ENCODE assay signal across 19 cellular contexts in the genomic region with DNA sequence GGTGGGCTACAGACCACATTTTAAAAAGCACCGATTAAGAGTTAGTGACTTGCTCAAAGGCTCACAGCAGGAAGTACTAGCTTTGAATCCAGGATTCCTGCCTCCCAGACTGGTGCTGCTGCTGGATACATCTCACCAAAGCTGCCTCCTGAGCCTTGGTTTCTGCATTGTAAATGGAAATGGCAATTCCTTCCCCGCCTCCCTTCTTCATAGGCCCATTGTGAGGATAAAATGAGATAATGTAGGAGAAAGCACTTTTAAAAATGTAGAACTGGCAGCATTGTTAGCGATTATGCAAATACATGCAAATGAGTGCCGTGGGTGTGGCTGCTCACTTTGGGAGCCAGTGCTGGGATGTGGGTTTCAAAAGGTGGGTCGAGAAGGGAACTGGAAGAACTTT. TPM values are rescaled to one million over a fixed set of nuclear protein-coding genes. Genes with fewer than 3 reads are reported as not detected.
A peak's percentile ranks its signal among the peaks of the same experiment; 100 is the strongest.
DNase-seq lines count a peak whose midpoint lies in the region; ATAC-seq and TF ChIP-seq lines count a peak whose summit lies in the region.
"Had no signal": no experiment of that assay in that cellular context is flagged by ENCODE, and none has a peak within 500 bp of the region (broad histone marks: within the 10 kb centered on the region; RNA-seq: fewer than 3 reads in every experiment).

No MANE protein-coding gene starts in this region.

- H3F3A ChIP-seq in GM23338 (replicated peaks; ENCODE audit: low read depth) = peaks cover 12% of the 10 kb centered on the region; the same call in 1 of the 2 replicates
- H3F3A ChIP-seq in PC-3 (ENCODE audit: low read length, unreplicated experiment) = no peaks in the 10 kb centered on the region

- H3K56ac ChIP-seq in mesendoderm (ENCODE audit: low read length) = peak overlapping the region; percentile 62

- H4K8ac ChIP-seq in mesendoderm (ENCODE audit: low read depth, low read length) = no peak overlapping the region

- no peak overlapping the region for H3K27ac Mint-ChIP-seq in GM23338
- H3K27ac Mint-ChIP-seq: CD8-positive, alpha-beta T cell had no signal

- peak; percentile 86 for DNase-seq in GM23338 (ENCODE audit: low spot score)
- DNase-seq in SK-N-MC (ENCODE audit: low read depth, low spot score) = no peak
- DNase-seq in iPS DF 19.7 (ENCODE audit: low read depth, low spot score) = peak; percentile 70
- DNase-seq in mesendoderm = peak; percentile 65
- no peak for DNase-seq in MV-4-11 (lab: John Stamatoyannopoulos, UW)
- DNase-seq in DMS53 treated with DMSO at 0.1 percent for 48 hours (lab: John Stamatoyannopoulos, UW; ENCODE audit: unreplicated experiment) = no peak
- DNase-seq in PC-3 = no peak
- DNase-seq: CD8-positive, alpha-beta T cell; DMS79 treated with DMSO at 0.1 percent for 48 hours; GM23248; NCI-H1417 treated with DMSO at 0.1 percent for 48 hours; NCI-H187 treated with DMSO at 0.1 percent for 48 hours; NCI-H226; NCI-H524; SJCRH30 had no signal

- H3K4me3 ChIP-seq in GM23338 (peak overlapping the region; percentile 9; the same call in 1 of the 2 replicates), SK-N-MC (no peak overlapping the region), mesendoderm (ENCODE audit: low read length) (no peak overlapping the region), PC-3 (ENCODE audit: low read length) (no peak overlapping the region)
- H3K4me3 ChIP-seq: BLaER1, GM23248, SJCRH30 had no signal

- ATAC-seq in GM23338 (peak; percentile 55), HG03565 (IDR thresholded peaks at IDR 0.05; ENCODE audit: unreplicated experiment) (no peak), PC-3 (no peak)
- ATAC-seq: CD8-positive, alpha-beta T cell; Panc1 had no signal

- POLR2A ChIA-PET in PC-3 (lab: Charles Lee; ENCODE audit: unreplicated experiment) = no interaction called here

- intact Hi-C loops in PC-3 (cut with micrococcal nuclease) = no loop called here

- no peak overlapping the region for H3K23ac ChIP-seq in mesendoderm (ENCODE audit: low read length)

- H4K20me1 ChIP-seq in GM23338 (replicated peaks; ENCODE audit: insufficient read depth) (peaks cover 8% of the 10 kb centered on the region; the same call in 1 of the 2 replicates), PC-3 (ENCODE audit: low read length) (no peaks in the 10 kb centered on the region)
- H4K20me1 ChIP-seq: BLaER1 had no signal

- H3K9me2 ChIP-seq in GM23338 (ENCODE audit: insufficient read depth) = no peaks in the 10 kb centered on the region
- H3K9me2 ChIP-seq in PC-3 (replicated peaks; ENCODE audit: low read length) = no peaks in the 10 kb centered on the region

- H3K4me1 Mint-ChIP-seq in GM23338 = peaks cover 46% of the 10 kb centered on the region

- H3K27ac ChIP-seq in GM23338 (ENCODE audit: low read depth) (no peak overlapping the region), SK-N-MC (peak overlapping the region; percentile 10; the same call in 1 of the 2 replicates), mesendoderm (ENCODE audit: low read depth, low read length) (no peak overlapping the region), PC-3 (ENCODE audit: low read length) (no peak overlapping the region)
- H3K27ac ChIP-seq: BLaER1, GM23248, KMS-11, SJCRH30 had no signal

- H2BK15ac ChIP-seq in mesendoderm (replicated peaks; ENCODE audit: low read depth) = no peak overlapping the region

- no peak overlapping the region for H2BK120ac ChIP-seq in mesendoderm (ENCODE audit: low read depth, low read length)

- H3K9me3 ChIP-seq in SK-N-MC (ENCODE audit: low read depth, low read length) = no peaks in the 10 kb centered on the region
- no peaks in the 10 kb centered on the region for H3K9me3 ChIP-seq in PC-3 (ENCODE audit: low read length)
- H3K9me3 ChIP-seq: BLaER1, SJCRH30 had no signal

- H3K79me1 ChIP-seq in mesendoderm (ENCODE audit: low read length) = no peaks in the 10 kb centered on the region

- CTCF ChIA-PET in PC-3 (lab: Charles Lee) = no interaction called here

- BruUV-seq in PC-3 (replicated peaks; lab: Mats Ljungman, UMichigan) = no TSS peak

- no CpG with 5 or more reads among the region's 5 CpGs for WGBS in mesendoderm (ENCODE audit: extremely low coverage, insufficient coverage, low lambda C conversion rate)

- H2AFZ ChIP-seq in GM23338 = no peak overlapping the region
- H2AFZ ChIP-seq in PC-3 (ENCODE audit: low read length) = no peak overlapping the region
- H2AFZ ChIP-seq: GM23248 had no signal

- no peaks in the 10 kb centered on the region for H3K79me2 ChIP-seq in GM23338 (replicated peaks; ENCODE audit: insufficient read depth)
- H3K79me2 ChIP-seq in mesendoderm (ENCODE audit: control insufficient read depth, insufficient read depth, low read length) = no peaks in the 10 kb centered on the region
- no peaks in the 10 kb centered on the region for H3K79me2 ChIP-seq in PC-3 (ENCODE audit: low read length)

- H2AK5ac ChIP-seq in mesendoderm (ENCODE audit: low read length) = no peak overlapping the region

- peaks cover 53% of the 10 kb centered on the region for H3K27me3 Mint-ChIP-seq in GM23338 (ENCODE audit: insufficient read depth, low read depth, poor library complexity)

- H3K4ac ChIP-seq in mesendoderm (ENCODE audit: low read depth, low read length) = no peak overlapping the region

- no peak overlapping the region for H2BK5ac ChIP-seq in mesendoderm (ENCODE audit: low read length)

- H3K27me3 ChIP-seq in GM23338 (ENCODE audit: insufficient read depth) (peaks cover 66% of the 10 kb centered on the region), mesendoderm (ENCODE audit: insufficient read depth, low read length, poor library complexity) (peaks cover 2% of the 10 kb centered on the region), PC-3 (ENCODE audit: low read length) (peaks cover 69% of the 10 kb centered on the region)
- H3K27me3 ChIP-seq: BLaER1 had no signal

- H3K9me3 Mint-ChIP-seq in GM23338 = no peaks in the 10 kb centered on the region
- H3K9me3 Mint-ChIP-seq: CD8-positive, alpha-beta T cell had no signal

- H3K4me2 ChIP-seq in GM23338 = peak overlapping the region; percentile 65
- H3K4me2 ChIP-seq in mesendoderm (ENCODE audit: low read length) = no peak overlapping the region
- no peak overlapping the region for H3K4me2 ChIP-seq in PC-3 (ENCODE audit: low read length)
- H3K4me2 ChIP-seq: BLaER1, KMS-11 had no signal

- H3K36me3 Mint-ChIP-seq in GM23338 (ENCODE audit: low read depth) = no peaks in the 10 kb centered on the region; the same call in 2 of the 3 replicates
- H3K36me3 Mint-ChIP-seq: CD8-positive, alpha-beta T cell had no signal

- no peak overlapping the region for H3K18ac ChIP-seq in mesendoderm (ENCODE audit: low read length)

- TF ChIP-seq CTCF in GM23338 (conservative IDR thresholded peaks at IDR 0.05; ENCODE audit: low read depth in 2 of 2) = no peak
- TF ChIP-seq CTCF in PC-3 (conservative IDR thresholded peaks at IDR 0.05; ENCODE audit: low read depth, low read length) = no peak

- peaks cover 34% of the 10 kb centered on the region for H3K4me1 ChIP-seq in GM23338 (ENCODE audit: insufficient read depth)
- H3K4me1 ChIP-seq in mesendoderm (ENCODE audit: control insufficient read depth, low read depth, low read length) = peaks cover 18% of the 10 kb centered on the region
- H3K4me1 ChIP-seq in PC-3 (ENCODE audit: insufficient read depth, low read length) = no peaks in the 10 kb centered on the region
- H3K4me1 ChIP-seq: SJCRH30 had no signal

- H3K36me3 ChIP-seq in GM23338 (ENCODE audit: insufficient read depth) (no peaks in the 10 kb centered on the region), SK-N-MC (ENCODE audit: insufficient read depth, low read length) (peaks cover 19% of the 10 kb centered on the region), mesendoderm (ENCODE audit: control insufficient read depth, insufficient read depth, low read length) (no peaks in the 10 kb centered on the region), PC-3 (ENCODE audit: low read depth, low read length) (no peaks in the 10 kb centered on the region)
- H3K36me3 ChIP-seq: SJCRH30 had no signal

- H4K5ac ChIP-seq in mesendoderm (ENCODE audit: low read length) = no peak overlapping the region

- H3K4me3 Mint-ChIP-seq in GM23338 = peak overlapping the region; percentile 44
- H3K4me3 Mint-ChIP-seq: CD8-positive, alpha-beta T cell had no signal

- no peak overlapping the region for H3K9ac ChIP-seq in SK-N-MC (ENCODE audit: insufficient read length)
- no peak overlapping the region for H3K9ac ChIP-seq in mesendoderm (ENCODE audit: low read length)
- no peak overlapping the region for H3K9ac ChIP-seq in PC-3 (ENCODE audit: low read length)
- H3K9ac ChIP-seq: BLaER1, GM23248, KMS-11 had no signal

TF ChIP-seq in GM23338, 12 proteins besides CTCF, POLR2A, EP300 and RAD21 (continues in another document):
- TF ChIP-seq, protein P1, sequence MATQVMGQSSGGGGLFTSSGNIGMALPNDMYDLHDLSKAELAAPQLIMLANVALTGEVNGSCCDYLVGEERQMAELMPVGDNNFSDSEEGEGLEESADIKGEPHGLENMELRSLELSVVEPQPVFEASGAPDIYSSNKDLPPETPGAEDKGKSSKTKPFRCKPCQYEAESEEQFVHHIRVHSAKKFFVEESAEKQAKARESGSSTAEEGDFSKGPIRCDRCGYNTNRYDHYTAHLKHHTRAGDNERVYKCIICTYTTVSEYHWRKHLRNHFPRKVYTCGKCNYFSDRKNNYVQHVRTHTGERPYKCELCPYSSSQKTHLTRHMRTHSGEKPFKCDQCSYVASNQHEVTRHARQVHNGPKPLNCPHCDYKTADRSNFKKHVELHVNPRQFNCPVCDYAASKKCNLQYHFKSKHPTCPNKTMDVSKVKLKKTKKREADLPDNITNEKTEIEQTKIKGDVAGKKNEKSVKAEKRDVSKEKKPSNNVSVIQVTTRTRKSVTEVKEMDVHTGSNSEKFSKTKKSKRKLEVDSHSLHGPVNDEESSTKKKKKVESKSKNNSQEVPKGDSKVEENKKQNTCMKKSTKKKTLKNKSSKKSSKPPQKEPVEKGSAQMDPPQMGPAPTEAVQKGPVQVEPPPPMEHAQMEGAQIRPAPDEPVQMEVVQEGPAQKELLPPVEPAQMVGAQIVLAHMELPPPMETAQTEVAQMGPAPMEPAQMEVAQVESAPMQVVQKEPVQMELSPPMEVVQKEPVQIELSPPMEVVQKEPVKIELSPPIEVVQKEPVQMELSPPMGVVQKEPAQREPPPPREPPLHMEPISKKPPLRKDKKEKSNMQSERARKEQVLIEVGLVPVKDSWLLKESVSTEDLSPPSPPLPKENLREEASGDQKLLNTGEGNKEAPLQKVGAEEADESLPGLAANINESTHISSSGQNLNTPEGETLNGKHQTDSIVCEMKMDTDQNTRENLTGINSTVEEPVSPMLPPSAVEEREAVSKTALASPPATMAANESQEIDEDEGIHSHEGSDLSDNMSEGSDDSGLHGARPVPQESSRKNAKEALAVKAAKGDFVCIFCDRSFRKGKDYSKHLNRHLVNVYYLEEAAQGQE (IDR thresholded peaks at IDR 0.05; ENCODE audit: unreplicated experiment) = no peak

RNA-seq across cellular contexts. Expression of gene PDE1B, which starts 15.4 kb away (rescaled TPM):
- total RNA-seq in GM23338 (2014; rRNA removed; shearing (Covaris generic)) = 0.59 and 2.2 TPM in 2 replicates
- 0.28 and 0.52 TPM in 2 replicates for polyA plus RNA-seq in GM23338 (2016; fragmentation: Nextera tagmentation; extraction: Ambion mirVana)
- 3.9 TPM for polyA plus RNA-seq in mesendoderm (2013, experiment 1 of 2)
- 4.4 TPM for polyA plus RNA-seq in mesendoderm (2013, experiment 2 of 2)
- not detected in 2 replicates for total RNA-seq in PC-3 (2014; rRNA removed)
- total RNA-seq: GM23248, SJCRH30 had no signal
- polyA plus RNA-seq: GM23248 had no signal

RNA-seq across cellular contexts. Expression of gene PPP1R1A, which starts 23.7 kb away (rescaled TPM):
- total RNA-seq in GM23338 (2014; rRNA removed; shearing (Covaris generic)) = 7.6 and 8.4 TPM in 2 replicates
- polyA plus RNA-seq in GM23338 (2016; fragmentation: Nextera tagmentation; extraction: Ambion mirVana) = 26.6 and 26.9 TPM in 2 replicates
- 22.2 TPM for polyA plus RNA-seq in mesendoderm (2013, experiment 1 of 2)
- polyA plus RNA-seq in mesendoderm (2013, experiment 2 of 2) = 22.7 TPM
- total RNA-seq in PC-3 (2014; rRNA removed) = not detected in 2 replicates
- total RNA-seq: CD8-positive, alpha-beta T cell; GM23248; SJCRH30 had no signal
- polyA plus RNA-seq: GM23248 had no signal

Comparison
In these comparisons a context has a peak if more than half of its experiments do, and no peak if none do; other contexts are left out.
1. DNase-seq: peak in GM23338 (single experiment), iPS DF 19.7 (single experiment) and mesendoderm (single experiment); none in SK-N-MC (single experiment), MV-4-11 (single experiment), DMS53 treated with DMSO at 0.1 percent for 48 hours (single experiment) and PC-3 (single experiment).